In the genomic region with DNA sequence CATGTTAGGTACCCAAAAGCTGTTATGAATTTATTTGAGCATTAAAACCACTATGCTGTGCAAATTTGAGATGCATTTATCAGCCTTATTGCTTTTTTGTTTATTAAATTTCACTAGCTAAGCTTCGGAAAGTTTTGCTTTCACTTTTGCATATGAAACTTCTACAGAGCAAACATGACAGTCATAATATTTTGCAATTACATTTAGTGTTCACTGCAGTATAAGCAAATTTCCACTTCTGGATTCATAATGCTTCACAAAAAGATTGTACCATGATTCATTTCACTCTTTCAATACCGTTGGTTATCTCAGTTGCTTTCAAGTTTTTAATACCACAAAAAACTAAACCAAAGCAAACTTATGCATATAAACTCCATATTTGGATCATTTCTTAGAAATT, we compare ENCODE assay signal across 11 cellular contexts.
A peak's percentile ranks its signal among the peaks of the same experiment; 100 is the strongest.
DNase-seq lines count a peak whose midpoint lies in the region; ATAC-seq and TF ChIP-seq lines count a peak whose summit lies in the region.
"Had no signal": no experiment of that assay in that cellular context is flagged by ENCODE, and none has a peak within 500 bp of the region (broad histone marks: within the 10 kb centered on the region; RNA-seq: fewer than 3 reads in every experiment).

No MANE protein-coding gene starts in this region.

- peak; percentile 72 for ATAC-seq in GM19452 (IDR thresholded peaks at IDR 0.05; ENCODE audit: unreplicated experiment)
- peak; percentile 94 for ATAC-seq in HG03135 (IDR thresholded peaks at IDR 0.05; ENCODE audit: unreplicated experiment)
- ATAC-seq in foreskin keratinocyte, result no peak
- ATAC-seq: left lobe of liver had no signal

- no peak overlapping the region for H3K27ac ChIP-seq in foreskin keratinocyte

- TF ChIP-seq CTCF in foreskin keratinocyte (conservative IDR thresholded peaks at IDR 0.05), result no peak

- no peaks in the 10 kb centered on the region for H3K27me3 Mint-ChIP-seq in activated CD4-positive, alpha-beta memory T cell treated with anti-CD3 and anti-CD28 coated beads, Interleukin-2, amount 10 ng/mL, durations not matched to agents 7 days and 5 days

- no peak overlapping the region for H3K4me3 Mint-ChIP-seq in activated CD4-positive, alpha-beta memory T cell treated with anti-CD3 and anti-CD28 coated beads, Interleukin-2, amount 10 ng/mL, durations not matched to agents 7 days and 5 days
- H3K4me3 Mint-ChIP-seq: activated T-cell treated with anti-CD3 and anti-CD28 coated beads, Interleukin-2, amount 50 U/mL, for 4 hours had no signal

- no peaks in the 10 kb centered on the region for H3K4me1 Mint-ChIP-seq in activated CD4-positive, alpha-beta memory T cell treated with anti-CD3 and anti-CD28 coated beads, Interleukin-2, amount 10 ng/mL, durations not matched to agents 7 days and 5 days

- CTCF ChIA-PET in activated CD4-positive, alpha-beta memory T cell treated with anti-CD3 and anti-CD28 coated beads, Interleukin-2, amount 10 ng/mL, durations not matched to agents 7 days and 5 days (lab: Charles Lee), result no interaction called here

- H3K36me3 Mint-ChIP-seq in activated CD4-positive, alpha-beta memory T cell treated with anti-CD3 and anti-CD28 coated beads, Interleukin-2, amount 10 ng/mL, durations not matched to agents 7 days and 5 days (ENCODE audit: low read depth), result no peaks in the 10 kb centered on the region

- H3K27me3 ChIP-seq in foreskin keratinocyte, result no peaks in the 10 kb centered on the region
- H3K27me3 ChIP-seq: transverse colon had no signal

- no peak overlapping the region for H3K27ac Mint-ChIP-seq in activated CD4-positive, alpha-beta memory T cell treated with anti-CD3 and anti-CD28 coated beads, Interleukin-2, amount 10 ng/mL, durations not matched to agents 7 days and 5 days

- no peaks in the 10 kb centered on the region for H3K4me1 ChIP-seq in foreskin keratinocyte
- H3K4me1 ChIP-seq: transverse colon had no signal

- peaks cover 19% of the 10 kb centered on the region for H3K9me3 Mint-ChIP-seq in activated CD4-positive, alpha-beta memory T cell treated with anti-CD3 and anti-CD28 coated beads, Interleukin-2, amount 10 ng/mL, durations not matched to agents 7 days and 5 days

- POLR2A ChIA-PET in activated CD4-positive, alpha-beta memory T cell treated with anti-CD3 and anti-CD28 coated beads, Interleukin-2, amount 10 ng/mL, durations not matched to agents 7 days and 5 days (lab: Charles Lee), result no interaction called here

- peak; percentile 4 for DNase-seq in AG08396 (ENCODE audit: low spot score)
- peak; percentile 48 for DNase-seq in amniotic epithelial cell (ENCODE audit: low read depth)
- no peak for DNase-seq in activated CD4-positive, alpha-beta memory T cell treated with anti-CD3 and anti-CD28 coated beads, Interleukin-2, amount 10 ng/mL, durations not matched to agents 7 days and 5 days
- DNase-seq in NAMALWA (ENCODE audit: low spot score), result no peak
- DNase-seq in foreskin keratinocyte, result no peak
- DNase-seq in NCI-H1092 treated with DMSO at 0.1 percent for 48 hours (lab: John Stamatoyannopoulos, UW), result no peak
- DNase-seq: activated T-cell treated with anti-CD3 and anti-CD28 coated beads, Interleukin-2, amount 50 U/mL, for 4 hours; transverse colon had no signal

Comparison
In these comparisons a context has a peak if more than half of its experiments do, and no peak if none do; other contexts are left out.
1. DNase-seq: peak in AG08396 (single experiment) and amniotic epithelial cell (single experiment); none in activated CD4-positive, alpha-beta memory T cell treated with anti-CD3 and anti-CD28 coated beads, Interleukin-2, amount 10 ng/mL, durations not matched to agents 7 days and 5 days (single experiment), NAMALWA (single experiment), foreskin keratinocyte (0 of 2) and NCI-H1092 treated with DMSO at 0.1 percent for 48 hours (single experiment).